Comparison of ENCODE assay signal across 27 cellular contexts in genomic region chr6:158962371-158962770, GRCh38.
"Had no signal": no experiment of that assay in that cellular context is flagged by ENCODE, and none has a peak within 500 bp of the region (broad histone marks: within the 10 kb centered on the region; RNA-seq: fewer than 3 reads in every experiment).

No MANE protein-coding gene starts in this region.

- H3K4me3 Mint-ChIP-seq: activated CD4-positive, alpha-beta memory T cell treated with anti-CD3 and anti-CD28 coated beads, Interleukin-2, amount 10 ng/mL, durations not matched to agents 7 days and 5 days; activated CD4-positive, alpha-beta T cell treated with anti-CD3 and anti-CD28 coated beads, Interleukin-2, amount 10 ng/mL, durations not matched to agents 7 days and 5 days; activated naive CD4-positive, alpha-beta T cell treated with anti-CD3 and anti-CD28 coated beads, Interleukin-2, amount 10 ng/mL, durations not matched to agents 7 days and 5 days; activated naive CD8-positive, alpha-beta T cell treated with anti-CD3 and anti-CD28 coated beads, Interleukin-2, amount 10 ng/mL, durations not matched to agents 7 days and 5 days; activated T-cell treated with anti-CD3 and anti-CD28 coated beads, Interleukin-2, amount 50 U/mL, for 24 hours; memory B cell; naive thymus-derived CD4-positive, alpha-beta T cell; T-helper 17 cell; WTC11 had no signal

- H3K4me3 ChIP-seq: coronary artery, dorsolateral prefrontal cortex, gastroesophageal sphincter, hepatocyte, pancreas, right atrium auricular region, spleen, transverse colon had no signal

- DNase-seq: activated CD4-positive, alpha-beta memory T cell treated with anti-CD3 and anti-CD28 coated beads, Interleukin-2, amount 10 ng/mL, durations not matched to agents 7 days and 5 days; activated CD4-positive, alpha-beta T cell treated with anti-CD3 and anti-CD28 coated beads for 1 hour; activated CD4-positive, alpha-beta T cell treated with anti-CD3 and anti-CD28 coated beads, Interleukin-2, amount 10 ng/mL, durations not matched to agents 7 days and 5 days; activated CD8-positive, alpha-beta memory T cell treated with anti-CD3 and anti-CD28 coated beads, Interleukin-2, amount 50 U/mL, for 48 hours; activated gamma-delta T cell; activated naive CD4-positive, alpha-beta T cell treated with anti-CD3 and anti-CD28 coated beads, Interleukin-2, amount 10 ng/mL, durations not matched to agents 7 days and 5 days; activated naive CD8-positive, alpha-beta T cell treated with anti-CD3 and anti-CD28 coated beads, Interleukin-2, amount 10 ng/mL, durations not matched to agents 7 days and 5 days; activated T-cell treated with anti-CD3 and anti-CD28 coated beads, Interleukin-2, amount 50 U/mL, for 24 hours; amniotic stem cell; brain microvascular endothelial cell; dorsolateral prefrontal cortex; effector memory CD4-positive, alpha-beta T cell; kidney; midbrain; naive thymus-derived CD4-positive, alpha-beta T cell; pancreas; spleen; stimulated activated naive CD4-positive, alpha-beta T cell; T-helper 17 cell; T1000; transverse colon had no signal

- H3K4me1 Mint-ChIP-seq: activated CD4-positive, alpha-beta memory T cell treated with anti-CD3 and anti-CD28 coated beads, Interleukin-2, amount 10 ng/mL, durations not matched to agents 7 days and 5 days; activated CD4-positive, alpha-beta T cell treated with anti-CD3 and anti-CD28 coated beads, Interleukin-2, amount 10 ng/mL, durations not matched to agents 7 days and 5 days; activated naive CD4-positive, alpha-beta T cell treated with anti-CD3 and anti-CD28 coated beads, Interleukin-2, amount 10 ng/mL, durations not matched to agents 7 days and 5 days had no signal

- H3K9me3 ChIP-seq: pancreas, transverse colon had no signal

- H3K27me3 Mint-ChIP-seq: activated T-cell treated with anti-CD3 and anti-CD28 coated beads, Interleukin-2, amount 50 U/mL, for 24 hours; memory B cell; T-helper 17 cell had no signal

- H3K36me3 ChIP-seq: brain microvascular endothelial cell, gastroesophageal sphincter, pancreas, right atrium auricular region, spleen, transverse colon had no signal

- H3K27me3 ChIP-seq: brain microvascular endothelial cell, dorsolateral prefrontal cortex, gastroesophageal sphincter, hepatocyte, pancreas, right atrium auricular region, spleen, transverse colon had no signal

- H3K36me3 Mint-ChIP-seq: activated naive CD8-positive, alpha-beta T cell treated with anti-CD3 and anti-CD28 coated beads, Interleukin-2, amount 10 ng/mL, durations not matched to agents 7 days and 5 days; WTC11 had no signal

- H3K9me3 Mint-ChIP-seq: activated naive CD4-positive, alpha-beta T cell treated with anti-CD3 and anti-CD28 coated beads, Interleukin-2, amount 10 ng/mL, durations not matched to agents 7 days and 5 days had no signal

- H3K27ac Mint-ChIP-seq: activated CD4-positive, alpha-beta memory T cell treated with anti-CD3 and anti-CD28 coated beads, Interleukin-2, amount 10 ng/mL, durations not matched to agents 7 days and 5 days; activated CD4-positive, alpha-beta T cell treated with anti-CD3 and anti-CD28 coated beads, Interleukin-2, amount 10 ng/mL, durations not matched to agents 7 days and 5 days; activated naive CD4-positive, alpha-beta T cell treated with anti-CD3 and anti-CD28 coated beads, Interleukin-2, amount 10 ng/mL, durations not matched to agents 7 days and 5 days; activated naive CD8-positive, alpha-beta T cell treated with anti-CD3 and anti-CD28 coated beads, Interleukin-2, amount 10 ng/mL, durations not matched to agents 7 days and 5 days; activated T-cell treated with anti-CD3 and anti-CD28 coated beads, Interleukin-2, amount 50 U/mL, for 24 hours; naive thymus-derived CD4-positive, alpha-beta T cell; T-helper 17 cell; WTC11 had no signal

- H3K4me1 ChIP-seq: right atrium auricular region, spleen had no signal

- H3K27ac ChIP-seq: brain microvascular endothelial cell, coronary artery, gastroesophageal sphincter, hepatocyte, pancreas, right atrium auricular region, spleen, transverse colon had no signal
